Comparison of ENCODE assay signal across 1 cellular context in the genomic region with DNA sequence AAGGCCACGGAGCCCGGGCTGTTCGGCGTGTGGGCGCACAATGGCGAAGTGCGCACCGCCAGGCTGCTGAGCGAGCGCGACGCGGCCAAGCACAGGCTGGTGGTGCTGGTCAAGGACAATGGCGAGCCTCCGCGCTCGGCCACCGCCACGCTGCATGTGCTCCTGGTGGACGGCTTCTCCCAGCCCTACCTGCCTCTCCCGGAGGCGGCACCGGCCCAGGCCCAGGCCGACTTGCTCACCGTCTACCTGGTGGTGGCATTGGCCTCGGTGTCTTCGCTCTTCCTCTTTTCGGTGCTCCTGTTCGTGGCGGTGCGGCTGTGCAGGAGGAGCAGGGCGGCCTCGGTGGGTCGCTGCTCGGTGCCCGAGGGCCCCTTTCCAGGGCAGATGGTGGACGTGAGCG. TPM values are rescaled to one million over a fixed set of nuclear protein-coding genes. Genes with fewer than 3 reads are reported as not detected.
"Had no signal": no experiment of that assay in that cellular context is flagged by ENCODE, and none has a peak within 500 bp of the region (broad histone marks: within the 10 kb centered on the region; RNA-seq: fewer than 3 reads in every experiment).

No MANE protein-coding gene starts in this region.

RNA-seq across cellular contexts. Expression of gene PCDHB6, which starts 47.4 kb away (rescaled TPM):
- total RNA-seq: vagina had no signal
